ENCODE assay signal across 9 cellular contexts in genomic region chr5:174418809-174419522, GRCh38.
DNase-seq lines count a peak whose midpoint lies in the region; ATAC-seq and TF ChIP-seq lines count a peak whose summit lies in the region.
"Had no signal": no experiment of that assay in that cellular context is flagged by ENCODE, and none has a peak within 500 bp of the region (broad histone marks: within the 10 kb centered on the region; RNA-seq: fewer than 3 reads in every experiment).

No MANE protein-coding gene starts in this region.

- H3K36me3 ChIP-seq in RWPE2 (ENCODE audit: low read depth) (no peaks in the 10 kb centered on the region), left ventricle myocardium inferior (no peaks in the 10 kb centered on the region), suprapubic skin (no peaks in the 10 kb centered on the region)

- no peak overlapping the region for H3K27ac ChIP-seq in AG04450 (ENCODE audit: low read depth, low read length)
- H3K27ac ChIP-seq in RWPE2 (ENCODE audit: poor library complexity, severe bottlenecking) = no peak overlapping the region
- no peak overlapping the region for H3K27ac ChIP-seq in left ventricle myocardium inferior (replicated peaks)
- no peak overlapping the region for H3K27ac ChIP-seq in suprapubic skin
- H3K27ac ChIP-seq: body of pancreas had no signal

- intact Hi-C loops in left ventricle myocardium inferior (cut with micrococcal nuclease) = loop anchor here (10.0 kb wide), 1 partner anchor 376 kb away; no protein-coding TSS in a partner anchor

- TF ChIP-seq POLR2A in suprapubic skin (IDR thresholded peaks at IDR 0.05) = no peak

- H3K4me3 ChIP-seq in AG04450 (ENCODE audit: low read depth, low read length) = peak overlapping the region; percentile 54
- no peak overlapping the region for H3K4me3 ChIP-seq in RWPE2 (ENCODE audit: severe bottlenecking)
- H3K4me3 ChIP-seq in left ventricle myocardium inferior = peak overlapping the region; percentile 31
- peak overlapping the region; percentile 17 for H3K4me3 ChIP-seq in suprapubic skin
- H3K4me3 ChIP-seq: body of pancreas had no signal

- H3K9me3 ChIP-seq in AG04450 (ENCODE audit: control insufficient read depth, insufficient read depth, low read length) (no peaks in the 10 kb centered on the region), RWPE2 (ENCODE audit: severe bottlenecking) (no peaks in the 10 kb centered on the region), left ventricle myocardium inferior (replicated peaks) (no peaks in the 10 kb centered on the region), suprapubic skin (no peaks in the 10 kb centered on the region)
- H3K9me3 ChIP-seq: body of pancreas had no signal

- TF ChIP-seq EP300 in suprapubic skin (IDR thresholded peaks at IDR 0.05) = no peak

- WGBS in suprapubic skin = 4% methylated on average over 17 of the region's 17 CpGs

- no peaks in the 10 kb centered on the region for H3K27me3 ChIP-seq in AG04450 (ENCODE audit: control insufficient read depth, insufficient read depth, low read length)
- H3K27me3 ChIP-seq in RWPE2 (ENCODE audit: insufficient read depth, poor library complexity, severe bottlenecking) = no peaks in the 10 kb centered on the region
- peaks cover 72% of the 10 kb centered on the region for H3K27me3 ChIP-seq in left ventricle myocardium inferior (ENCODE audit: low read depth)
- peaks cover 21% of the 10 kb centered on the region for H3K27me3 ChIP-seq in suprapubic skin

- ATAC-seq in GM21360 (IDR thresholded peaks at IDR 0.05; ENCODE audit: unreplicated experiment) = peak; percentile 32
- ATAC-seq in RWPE2 (ENCODE audit: low read depth) = peak; percentile 78
- ATAC-seq in GM21447 (IDR thresholded peaks at IDR 0.05; ENCODE audit: unreplicated experiment) = no peak
- no peak for ATAC-seq in GM21367 (IDR thresholded peaks at IDR 0.05; ENCODE audit: unreplicated experiment)

- TF ChIP-seq CTCF in AG04450 (IDR thresholded peaks at IDR 0.05; ENCODE audit: low read depth, low read length) (no peak), RWPE2 (IDR thresholded peaks at IDR 0.05; ENCODE audit: poor library complexity, severe bottlenecking) (no peak), left ventricle myocardium inferior (IDR thresholded peaks at IDR 0.05; ENCODE audit: borderline replicate concordance) (no peak), suprapubic skin (IDR thresholded peaks at IDR 0.05) (no peak)

- POLR2A ChIA-PET in AG04450 (lab: Yijun Ruan, JAX) = interaction anchor here (0.6 to 1.0 kb wide), 2 partner anchors 306 to 375 kb away, joined by 5 to 8 read pairs; partner anchors contain the start of gene MSX2

- H3K4me1 ChIP-seq in RWPE2 (ENCODE audit: insufficient read depth, poor library complexity, severe bottlenecking) = no peaks in the 10 kb centered on the region
- H3K4me1 ChIP-seq in left ventricle myocardium inferior = peaks cover 7% of the 10 kb centered on the region
- H3K4me1 ChIP-seq in suprapubic skin = peaks cover 8% of the 10 kb centered on the region
- H3K4me1 ChIP-seq: body of pancreas had no signal

- DNase-seq in AG04450 (ENCODE audit: low read depth, low spot score) (no peak), RWPE2 (ENCODE audit: low spot score) (no peak), left ventricle myocardium inferior (no peak), suprapubic skin (ENCODE audit: low spot score in 2 of 2) (no peak), GF-D8 (lab: John Stamatoyannopoulos, UW) (no peak)

- CTCF ChIA-PET in AG04450 (lab: Charles Lee) = interaction anchor here (0.6 to 6.7 kb wide), 59 partner anchors 9 to 1279 kb away, joined by 3 to 133 read pairs (median 6); partner anchors contain the start of gene MSX2

Comparison
In these comparisons a context has a peak if more than half of its experiments do, and no peak if none do; other contexts are left out.
1. ATAC-seq: peak in GM21360 (single experiment) and RWPE2 (single experiment); none in GM21447 (single experiment) and GM21367 (single experiment).